In the genomic region with DNA sequence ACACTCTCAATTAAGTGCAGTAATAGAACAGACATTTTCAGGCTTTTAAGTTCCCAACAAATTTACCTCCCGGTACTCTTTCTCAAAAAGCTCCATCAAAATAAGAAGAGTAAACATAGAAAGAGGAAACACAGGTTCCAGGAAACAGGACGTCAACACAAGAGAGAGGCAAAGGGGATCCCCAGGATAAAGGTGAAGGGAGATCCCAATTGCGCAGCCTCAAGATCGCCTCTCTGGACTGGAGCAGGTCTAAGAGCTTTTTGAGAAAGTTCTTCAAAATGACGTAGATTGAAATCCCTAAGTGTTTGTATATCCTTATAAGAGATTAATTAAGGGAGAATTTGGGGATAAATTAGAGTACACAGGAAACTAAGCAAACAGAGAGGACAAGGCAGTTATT, we compare ENCODE assay signal across 1 cellular context.
TF ChIP-seq lines count a peak whose summit lies in the region.

No MANE protein-coding gene starts in this region.

TF ChIP-seq in HepG2, 621 proteins besides CTCF, POLR2A, EP300 and RAD21:
- 0 out of 2 replicates have a peak, but pooled peaks have one; percentile 21 for TF ChIP-seq RARA (CRISPR knock-in tag; IDR thresholded peaks at IDR 0.05)
- no peak for TF ChIP-seq GATAD1 (CRISPR knock-in tag; IDR thresholded peaks at IDR 0.05)
- peak; percentile 44; the same call in 1 of the 2 replicates for TF ChIP-seq BCL6 (CRISPR knock-in tag; IDR thresholded peaks at IDR 0.05)
- TF ChIP-seq ZNF33B (CRISPR knock-in tag; IDR thresholded peaks at IDR 0.05), result no peak
